22 cellular contexts compared by ENCODE assay signal in genomic region chr3:181704421-181705066, GRCh38. TPM values are rescaled to one million over a fixed set of nuclear protein-coding genes. Genes with fewer than 3 reads are reported as not detected.
DNase-seq lines count a peak whose midpoint lies in the region; ATAC-seq and TF ChIP-seq lines count a peak whose summit lies in the region.
"Had no signal": no experiment of that assay in that cellular context is flagged by ENCODE, and none has a peak within 500 bp of the region (broad histone marks: within the 10 kb centered on the region; RNA-seq: fewer than 3 reads in every experiment).

No MANE protein-coding gene starts in this region.

- intact Hi-C loops in lower lobe of right lung (cut with DNase I): no loop called here

- peaks cover 26% of the 10 kb centered on the region for H3K4me1 Mint-ChIP-seq in activated naive CD8-positive, alpha-beta T cell (ENCODE audit: low read depth)
- H3K4me1 Mint-ChIP-seq in activated naive CD8-positive, alpha-beta T cell treated with anti-CD3 and anti-CD28 coated beads, Interleukin-2, amount 50 U/mL, for 24 hours: peaks cover 18% of the 10 kb centered on the region
- H3K4me1 Mint-ChIP-seq in activated naive CD8-positive, alpha-beta T cell treated with anti-CD3 and anti-CD28 coated beads, Interleukin-2, amount 10 ng/mL, durations not matched to agents 7 days and 5 days: peaks cover 16% of the 10 kb centered on the region
- peaks cover 20% of the 10 kb centered on the region for H3K4me1 Mint-ChIP-seq in type B pancreatic cell (ENCODE audit: unreplicated experiment)

- H3K4me3 ChIP-seq in iPS-15b (ENCODE audit: low read depth, low read length) (peak overlapping the region; percentile 56), lower lobe of right lung (no peak overlapping the region)
- H3K4me3 ChIP-seq: body of pancreas, coronary artery, left ventricle myocardium inferior, MG63, prostate gland, uterus had no signal

- H3K27ac ChIP-seq in substantia nigra (ENCODE audit: low read depth, low read length, poor library complexity, severe bottlenecking) (peak overlapping the region; percentile 99), lower lobe of right lung (no peak overlapping the region)
- H3K27ac ChIP-seq: body of pancreas, coronary artery, left ventricle myocardium inferior, prostate gland, uterus had no signal

- H3K27me3 ChIP-seq in iPS-15b (ENCODE audit: control insufficient read depth, insufficient read depth, low read length) (peaks cover 33% of the 10 kb centered on the region), lower lobe of right lung (ENCODE audit: low read depth) (peaks cover 97% of the 10 kb centered on the region)

- peaks cover 64% of the 10 kb centered on the region for H3K27me3 Mint-ChIP-seq in activated naive CD8-positive, alpha-beta T cell
- H3K27me3 Mint-ChIP-seq in activated naive CD8-positive, alpha-beta T cell treated with anti-CD3 and anti-CD28 coated beads, Interleukin-2, amount 50 U/mL, for 24 hours: peaks cover 86% of the 10 kb centered on the region
- H3K27me3 Mint-ChIP-seq in activated naive CD8-positive, alpha-beta T cell treated with anti-CD3 and anti-CD28 coated beads, Interleukin-2, amount 10 ng/mL, durations not matched to agents 7 days and 5 days: peaks cover 83% of the 10 kb centered on the region
- H3K27me3 Mint-ChIP-seq in type B pancreatic cell: peaks cover 86% of the 10 kb centered on the region

- no peak overlapping the region for H3K27ac Mint-ChIP-seq in activated naive CD8-positive, alpha-beta T cell
- H3K27ac Mint-ChIP-seq in activated naive CD8-positive, alpha-beta T cell treated with anti-CD3 and anti-CD28 coated beads, Interleukin-2, amount 50 U/mL, for 24 hours: no peak overlapping the region
- no peak overlapping the region for H3K27ac Mint-ChIP-seq in activated naive CD8-positive, alpha-beta T cell treated with anti-CD3 and anti-CD28 coated beads, Interleukin-2, amount 10 ng/mL, durations not matched to agents 7 days and 5 days
- no peak overlapping the region for H3K27ac Mint-ChIP-seq in type B pancreatic cell

- H3K4me3 Mint-ChIP-seq in activated naive CD8-positive, alpha-beta T cell: peak overlapping the region; percentile 30
- no peak overlapping the region for H3K4me3 Mint-ChIP-seq in activated naive CD8-positive, alpha-beta T cell treated with anti-CD3 and anti-CD28 coated beads, Interleukin-2, amount 50 U/mL, for 24 hours
- peak overlapping the region; percentile 24 for H3K4me3 Mint-ChIP-seq in activated naive CD8-positive, alpha-beta T cell treated with anti-CD3 and anti-CD28 coated beads, Interleukin-2, amount 10 ng/mL, durations not matched to agents 7 days and 5 days
- H3K4me3 Mint-ChIP-seq in type B pancreatic cell: no peak overlapping the region

- ATAC-seq in activated naive CD8-positive, alpha-beta T cell treated with anti-CD3 and anti-CD28 coated beads, Interleukin-2, amount 50 U/mL, for 24 hours: no peak
- no peak for ATAC-seq in activated naive CD8-positive, alpha-beta T cell treated with anti-CD3 and anti-CD28 coated beads, Interleukin-2, amount 10 ng/mL, durations not matched to agents 7 days and 5 days (ENCODE audit: low read depth)
- no peak for ATAC-seq in GM18873 (IDR thresholded peaks at IDR 0.05; ENCODE audit: low FRiP score, unreplicated experiment)
- ATAC-seq in lower lobe of right lung: no peak
- ATAC-seq: activated naive CD4-positive, alpha-beta T cell treated with anti-CD3 and anti-CD28 coated beads, Interleukin-2, amount 50 U/mL, for 72 hours; body of pancreas had no signal

- no peaks in the 10 kb centered on the region for H3K36me3 ChIP-seq in iPS-15b (ENCODE audit: control insufficient read depth, insufficient read depth, low read length)
- H3K36me3 ChIP-seq in lower lobe of right lung: no peaks in the 10 kb centered on the region
- H3K36me3 ChIP-seq: left ventricle myocardium inferior, MG63, prostate gland, uterus had no signal

- H3K9me3 ChIP-seq in iPS-15b (ENCODE audit: control insufficient read depth, insufficient read depth, low read length) (no peaks in the 10 kb centered on the region), lower lobe of right lung (no peaks in the 10 kb centered on the region)
- H3K9me3 ChIP-seq: body of pancreas, Caco-2, left ventricle myocardium inferior, MG63, prostate gland, SK-N-SH, uterus had no signal

- no peaks in the 10 kb centered on the region for H3K36me3 Mint-ChIP-seq in activated naive CD8-positive, alpha-beta T cell
- peaks cover 10% of the 10 kb centered on the region for H3K36me3 Mint-ChIP-seq in activated naive CD8-positive, alpha-beta T cell treated with anti-CD3 and anti-CD28 coated beads, Interleukin-2, amount 50 U/mL, for 24 hours (ENCODE audit: low read depth)
- peaks cover 1% of the 10 kb centered on the region for H3K36me3 Mint-ChIP-seq in activated naive CD8-positive, alpha-beta T cell treated with anti-CD3 and anti-CD28 coated beads, Interleukin-2, amount 10 ng/mL, durations not matched to agents 7 days and 5 days
- no peaks in the 10 kb centered on the region for H3K36me3 Mint-ChIP-seq in type B pancreatic cell

- POLR2A ChIA-PET in activated naive CD8-positive, alpha-beta T cell treated with anti-CD3 and anti-CD28 coated beads, Interleukin-2, amount 10 ng/mL, durations not matched to agents 7 days and 5 days (lab: Charles Lee): no interaction called here

- DNase-seq in activated naive CD8-positive, alpha-beta T cell treated with anti-CD3 and anti-CD28 coated beads, Interleukin-2, amount 50 U/mL, for 24 hours: no peak
- DNase-seq in activated naive CD8-positive, alpha-beta T cell treated with anti-CD3 and anti-CD28 coated beads, Interleukin-2, amount 10 ng/mL, durations not matched to agents 7 days and 5 days: no peak
- DNase-seq in substantia nigra (lab: John Stamatoyannopoulos, UW): peak in 4 of 49 donors; percentile 11 to 62 (median 32)
- DNase-seq in lower lobe of right lung: no peak
- DNase-seq in type B pancreatic cell (ENCODE audit: extremely low spot score, unreplicated experiment): no peak
- DNase-seq: activated CD4-positive, CD25-positive, alpha-beta regulatory T cell treated with anti-CD3 and anti-CD28 coated beads, Interleukin-2, amount 50 U/mL, for 72 hours; body of pancreas; Caco-2; left ventricle myocardium inferior; MG63; NCI-H1436 treated with DMSO at 0.1 percent for 48 hours; NCI-H2171; NCI-H524 treated with DMSO at 0.1 percent for 48 hours; RPMI8226; SK-N-SH; uterus had no signal

- peaks cover 60% of the 10 kb centered on the region for H3K4me1 ChIP-seq in iPS-15b (ENCODE audit: control insufficient read depth, insufficient read depth, low read length)
- peaks cover 26% of the 10 kb centered on the region for H3K4me1 ChIP-seq in lower lobe of right lung
- H3K4me1 ChIP-seq: Caco-2, prostate gland, uterus had no signal

- no peak overlapping the region for H3K9ac ChIP-seq in iPS-15b (ENCODE audit: low read depth, low read length)
- H3K9ac ChIP-seq: SK-N-SH had no signal

- no peak for TF ChIP-seq CTCF in lower lobe of right lung (IDR thresholded peaks at IDR 0.05)
- no peak for TF ChIP-seq CTCF in type B pancreatic cell (conservative IDR thresholded peaks at IDR 0.05)

- no peaks in the 10 kb centered on the region for H3K9me3 Mint-ChIP-seq in activated naive CD8-positive, alpha-beta T cell (ENCODE audit: low read depth)
- H3K9me3 Mint-ChIP-seq in activated naive CD8-positive, alpha-beta T cell treated with anti-CD3 and anti-CD28 coated beads, Interleukin-2, amount 50 U/mL, for 24 hours: peaks cover 12% of the 10 kb centered on the region
- no peaks in the 10 kb centered on the region for H3K9me3 Mint-ChIP-seq in activated naive CD8-positive, alpha-beta T cell treated with anti-CD3 and anti-CD28 coated beads, Interleukin-2, amount 10 ng/mL, durations not matched to agents 7 days and 5 days
- H3K9me3 Mint-ChIP-seq in type B pancreatic cell: peaks cover 4% of the 10 kb centered on the region

RNA-seq across cellular contexts. Expression of gene SOX2, which starts 7.2 kb away (rescaled TPM):
- not detected for total RNA-seq in activated naive CD8-positive, alpha-beta T cell treated with anti-CD3 and anti-CD28 coated beads, Interleukin-2, amount 10 ng/mL, durations not matched to agents 7 days and 5 days
- total RNA-seq in lower lobe of right lung: 4.0 TPM
- 20.5 and 70.4 TPM in 2 replicates for total RNA-seq in type B pancreatic cell (ENCODE audit: low replicate concordance)

Comparison
In these comparisons a context has a peak if more than half of its experiments do, and no peak if none do; other contexts are left out.
1. H3K4me3 Mint-ChIP-seq: peak in activated naive CD8-positive, alpha-beta T cell (single experiment) and activated naive CD8-positive, alpha-beta T cell treated with anti-CD3 and anti-CD28 coated beads, Interleukin-2, amount 10 ng/mL, durations not matched to agents 7 days and 5 days (single experiment); none in activated naive CD8-positive, alpha-beta T cell treated with anti-CD3 and anti-CD28 coated beads, Interleukin-2, amount 50 U/mL, for 24 hours (single experiment) and type B pancreatic cell (single experiment).